ENCODE assay signal across 2 cellular contexts in genomic region chr15:63997715-63998442, GRCh38.
TF ChIP-seq lines count a peak whose summit lies in the region.

No MANE protein-coding gene starts in this region.

TF ChIP-seq in SK-N-SH treated with all-trans-retinoic acid at 6 μM for 48 hours, 23 proteins besides CTCF, POLR2A, EP300 and RAD21 (continued from another document):
- TF ChIP-seq, protein P1, sequence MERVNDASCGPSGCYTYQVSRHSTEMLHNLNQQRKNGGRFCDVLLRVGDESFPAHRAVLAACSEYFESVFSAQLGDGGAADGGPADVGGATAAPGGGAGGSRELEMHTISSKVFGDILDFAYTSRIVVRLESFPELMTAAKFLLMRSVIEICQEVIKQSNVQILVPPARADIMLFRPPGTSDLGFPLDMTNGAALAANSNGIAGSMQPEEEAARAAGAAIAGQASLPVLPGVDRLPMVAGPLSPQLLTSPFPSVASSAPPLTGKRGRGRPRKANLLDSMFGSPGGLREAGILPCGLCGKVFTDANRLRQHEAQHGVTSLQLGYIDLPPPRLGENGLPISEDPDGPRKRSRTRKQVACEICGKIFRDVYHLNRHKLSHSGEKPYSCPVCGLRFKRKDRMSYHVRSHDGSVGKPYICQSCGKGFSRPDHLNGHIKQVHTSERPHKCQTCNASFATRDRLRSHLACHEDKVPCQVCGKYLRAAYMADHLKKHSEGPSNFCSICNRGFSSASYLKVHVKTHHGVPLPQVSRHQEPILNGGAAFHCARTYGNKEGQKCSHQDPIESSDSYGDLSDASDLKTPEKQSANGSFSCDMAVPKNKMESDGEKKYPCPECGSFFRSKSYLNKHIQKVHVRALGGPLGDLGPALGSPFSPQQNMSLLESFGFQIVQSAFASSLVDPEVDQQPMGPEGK (CRISPR knock-in tag; IDR thresholded peaks at IDR 0.05; ENCODE audit: borderline replicate concordance), result no peak
- no peak for TF ChIP-seq POU6F1 (CRISPR knock-in tag; IDR thresholded peaks at IDR 0.05; ENCODE audit: borderline replicate concordance, low read depth)
- TF ChIP-seq ZFP3 (CRISPR knock-in tag; IDR thresholded peaks at IDR 0.05), result no peak
- TF ChIP-seq OSR1 (CRISPR knock-in tag; IDR thresholded peaks at IDR 0.05), result no peak
- TF ChIP-seq CSRNP3 (CRISPR knock-in tag; IDR thresholded peaks at IDR 0.05), result no peak
- TF ChIP-seq CSDC2 (CRISPR knock-in tag; IDR thresholded peaks at IDR 0.05), result no peak
- no peak for TF ChIP-seq TOX (CRISPR knock-in tag; IDR thresholded peaks at IDR 0.05; ENCODE audit: borderline replicate concordance)
- TF ChIP-seq RARB (CRISPR knock-in tag; IDR thresholded peaks at IDR 0.05), result no peak
- no peak for TF ChIP-seq ESRRG (CRISPR knock-in tag; IDR thresholded peaks at IDR 0.05)
- TF ChIP-seq BACH2 (CRISPR knock-in tag; IDR thresholded peaks at IDR 0.05; ENCODE audit: borderline replicate concordance), result no peak
- TF ChIP-seq PPARA (CRISPR knock-in tag; IDR thresholded peaks at IDR 0.05; ENCODE audit: borderline replicate concordance), result no peak
- no peak for TF ChIP-seq ZC3H10 (CRISPR knock-in tag; IDR thresholded peaks at IDR 0.05)
- TF ChIP-seq ZNF565 (CRISPR knock-in tag; conservative IDR thresholded peaks at IDR 0.05; ENCODE audit: low read depth), result no peak

TF ChIP-seq in SK-N-SH, 30 proteins besides CTCF, POLR2A, EP300 and RAD21 (continued from another document):
- TF ChIP-seq, protein P2, sequence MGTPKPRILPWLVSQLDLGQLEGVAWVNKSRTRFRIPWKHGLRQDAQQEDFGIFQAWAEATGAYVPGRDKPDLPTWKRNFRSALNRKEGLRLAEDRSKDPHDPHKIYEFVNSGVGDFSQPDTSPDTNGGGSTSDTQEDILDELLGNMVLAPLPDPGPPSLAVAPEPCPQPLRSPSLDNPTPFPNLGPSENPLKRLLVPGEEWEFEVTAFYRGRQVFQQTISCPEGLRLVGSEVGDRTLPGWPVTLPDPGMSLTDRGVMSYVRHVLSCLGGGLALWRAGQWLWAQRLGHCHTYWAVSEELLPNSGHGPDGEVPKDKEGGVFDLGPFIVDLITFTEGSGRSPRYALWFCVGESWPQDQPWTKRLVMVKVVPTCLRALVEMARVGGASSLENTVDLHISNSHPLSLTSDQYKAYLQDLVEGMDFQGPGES (IDR thresholded peaks at IDR 0.05; ENCODE audit: low read depth, low read length), result no peak
- no peak for TF ChIP-seq TAF1 (IDR thresholded peaks at IDR 0.05; ENCODE audit: borderline replicate concordance, low read depth, low read length)
TF ChIP-seq in SK-N-SH: peak in this region for 0.
